14 cellular contexts compared by ENCODE assay signal in genomic region chr2:214801068-214801467, GRCh38.
"Had no signal": no experiment of that assay in that cellular context is flagged by ENCODE, and none has a peak within 500 bp of the region (broad histone marks: within the 10 kb centered on the region; RNA-seq: fewer than 3 reads in every experiment).

No MANE protein-coding gene starts in this region.

- H3K27me3 ChIP-seq: esophagus squamous epithelium, ovary, upper lobe of right lung had no signal

- ATAC-seq: left lobe of liver, sciatic nerve, T-helper 17 cell, upper lobe of right lung had no signal

- H3K27ac ChIP-seq: esophagus squamous epithelium, ovary, thoracic aorta, upper lobe of right lung had no signal

- H3K4me1 ChIP-seq: upper lobe of right lung had no signal

- H3K4me3 ChIP-seq: esophagus squamous epithelium, ovary, thoracic aorta, upper lobe of right lung had no signal

- H3K9me3 ChIP-seq: esophagus squamous epithelium, ovary, thoracic aorta, upper lobe of right lung had no signal

- FAIRE-seq: keratinocyte had no signal

- H3K36me3 ChIP-seq: esophagus squamous epithelium, ovary, thoracic aorta, upper lobe of right lung had no signal

- DNase-seq: activated CD4-positive, alpha-beta T cell treated with anti-CD3 and anti-CD28 coated beads, Interleukin-2, amount 50 U/mL, for 48 hours; activated CD8-positive, alpha-beta memory T cell treated with anti-CD3 and anti-CD28 coated beads, Interleukin-2, amount 50 U/mL, for 48 hours; activated naive CD4-positive, alpha-beta T cell treated with Interleukin-2 at 50 U/mL for 16 hours; amniotic stem cell; esophagus squamous epithelium; hippocampal formation; mammary epithelial cell; ovary; T-helper 17 cell; upper lobe of right lung had no signal
